Comparison of ENCODE assay signal across 26 cellular contexts in the genomic region with DNA sequence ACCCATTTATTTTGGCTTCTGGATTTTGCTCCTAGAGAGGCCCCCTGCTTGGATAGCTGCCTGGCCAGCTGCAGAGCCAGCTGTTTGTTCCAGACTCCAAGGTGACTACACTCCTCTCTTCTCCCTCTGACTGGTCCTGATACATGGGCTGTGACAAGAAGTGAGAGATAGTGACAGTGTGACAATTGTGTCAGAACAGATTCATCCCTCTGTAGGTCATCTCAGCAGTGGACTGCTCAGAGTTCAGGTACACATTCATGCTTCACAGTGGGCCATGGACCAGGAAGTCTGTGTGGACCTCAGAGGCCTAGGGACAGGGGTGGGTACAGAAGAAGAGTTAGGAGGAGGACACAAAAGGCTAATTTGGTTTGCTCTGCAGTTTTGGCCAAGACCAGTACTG.
"Had no signal": no experiment of that assay in that cellular context is flagged by ENCODE, and none has a peak within 500 bp of the region (broad histone marks: within the 10 kb centered on the region; RNA-seq: fewer than 3 reads in every experiment).

No MANE protein-coding gene starts in this region.

- H3K9ac ChIP-seq: neural progenitor cell, parathyroid adenoma had no signal

- H3K4me1 ChIP-seq: neural progenitor cell, right atrium auricular region, spleen, stomach, thyroid gland, tibial nerve, upper lobe of right lung, uterus had no signal

- H3K9me3 ChIP-seq: ovary, right atrium auricular region, spleen, stomach, thoracic aorta, thyroid gland, tibial nerve, upper lobe of right lung, uterus had no signal

- H3K27me3 ChIP-seq: neural progenitor cell, ovary, right atrium auricular region, spleen, stomach, thyroid gland, tibial nerve, upper lobe of right lung, uterus had no signal

- H2AFZ ChIP-seq: neural progenitor cell, parathyroid adenoma had no signal

- H3K36me3 ChIP-seq: neural progenitor cell, ovary, right atrium auricular region, spleen, stomach, thoracic aorta, thyroid gland, tibial nerve, upper lobe of right lung, uterus had no signal

- DNase-seq: naive thymus-derived CD4-positive, alpha-beta T cell; natural killer cell; occipital lobe; ovary; posterior cingulate gyrus; retina; spleen; stimulated activated CD4-positive, alpha-beta T cell treated with anti-CD3 and anti-CD28 coated beads, Interleukin-12 subunit alpha, Interleukin-12 subunit beta, amount 100 ng/mL, for 4 hours; stimulated activated CD4-positive, alpha-beta T cell treated with anti-CD3 and anti-CD28 coated beads, Interleukin-1b, Interleukin-23, amount 100 ng/mL, for 48 hours; stimulated activated CD4-positive, alpha-beta T cell treated with anti-CD3 and anti-CD28 coated beads, Interleukin-4, amount 100 ng/mL, for 1 hour; stimulated activated CD4-positive, alpha-beta T cell treated with anti-CD3 and anti-CD28 coated beads, Interleukin-4, amount 100 ng/mL, for 4 hours; stimulated activated CD8-positive, alpha-beta memory T cell treated with anti-CD3 and anti-CD28 coated beads, Interleukin-4, amount 100 ng/mL, for 48 hours; stimulated activated naive B cell treated with anti-CD40 and anti-IgM and Interleukin-4, amounts not matched to agents 10 μg/mL and 1 μg/mL and 100 μg/mL, for 72 hours; stimulated activated naive CD4-positive, alpha-beta T cell treated with Interleukin-2 at 50 U/mL for 16 hours; stomach; thyroid gland; upper lobe of right lung; uterus had no signal

- ATAC-seq: naive thymus-derived CD4-positive, alpha-beta T cell; natural killer cell; sciatic nerve; stimulated activated naive B cell treated with anti-CD40 and anti-IgM and Interleukin-4, amounts not matched to agents 10 μg/mL and 1 μg/mL and 100 μg/mL, for 72 hours; upper lobe of right lung had no signal

- H3K4me2 ChIP-seq: neural progenitor cell, smooth muscle cell had no signal

- H3K27ac ChIP-seq: neural progenitor cell, ovary, parathyroid adenoma, right atrium auricular region, skin epidermis, spleen, thoracic aorta, thyroid gland, tibial nerve, upper lobe of right lung, uterus had no signal

- H3K79me2 ChIP-seq: parathyroid adenoma had no signal

- H3K4me3 ChIP-seq: neural progenitor cell, ovary, right atrium auricular region, skin epidermis, smooth muscle cell, spleen, stomach, thoracic aorta, thyroid gland, tibial nerve, upper lobe of right lung, uterus had no signal
